ENCODE assay signal across 10 cellular contexts in the genomic region with DNA sequence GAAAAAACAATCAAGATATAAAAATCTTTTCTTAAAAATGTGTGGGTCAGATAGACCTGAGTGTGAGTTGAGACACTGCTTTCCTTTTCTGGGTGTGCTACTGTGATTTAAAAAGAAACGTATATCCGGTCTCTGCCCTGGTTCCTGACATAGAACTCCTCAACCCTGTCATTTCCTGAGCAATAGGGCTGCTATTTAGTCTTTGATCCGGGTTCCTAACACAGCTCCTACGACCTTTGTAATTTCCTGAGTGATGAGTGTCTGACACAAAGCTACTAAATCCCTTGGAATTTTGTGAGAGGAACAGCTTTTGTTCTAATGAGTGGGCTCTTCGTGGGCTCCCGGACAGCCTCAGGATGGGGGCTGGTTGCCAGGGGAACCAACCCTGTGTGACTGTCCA.
DNase-seq lines count a peak whose midpoint lies in the region; ATAC-seq and TF ChIP-seq lines count a peak whose summit lies in the region.
"Had no signal": no experiment of that assay in that cellular context is flagged by ENCODE, and none has a peak within 500 bp of the region (broad histone marks: within the 10 kb centered on the region; RNA-seq: fewer than 3 reads in every experiment).

No MANE protein-coding gene starts in this region.

- H3K4me3 ChIP-seq in Jurkat, Clone E6-1 (ENCODE audit: low read length): no peak overlapping the region
- H3K4me3 ChIP-seq in mesenchymal stem cell (ENCODE audit: insufficient read depth in 1 of 2, low read depth in 1 of 2, low read length in 2 of 2): no peak overlapping the region
- H3K4me3 ChIP-seq in stomach: no peak overlapping the region
- H3K4me3 ChIP-seq: coronary artery had no signal

- H3K9ac ChIP-seq in mesenchymal stem cell (ENCODE audit: low read length): no peak overlapping the region

- H2BK12ac ChIP-seq in mesenchymal stem cell (ENCODE audit: low read length in 2 of 2): no peak overlapping the region

- H3K18ac ChIP-seq in mesenchymal stem cell (ENCODE audit: low read depth in 1 of 2, low read length in 2 of 2): no peak overlapping the region

- DNase-seq in DMS53 treated with DMSO at 0.1 percent for 48 hours (lab: John Stamatoyannopoulos, UW; ENCODE audit: unreplicated experiment): peak; percentile 0
- peak; percentile 67 for DNase-seq in Jurkat, Clone E6-1 (ENCODE audit: low read depth, low spot score)
- DNase-seq in dermis blood vessel endothelial cell: peak; percentile 92
- DNase-seq in mesenchymal stem cell: peak; percentile 2
- DNase-seq in stomach: no peak
- DNase-seq in NCI-H510A treated with DMSO at 0.1 percent for 48 hours (lab: John Stamatoyannopoulos, UW): no peak
- no peak for DNase-seq in HuH-7 (ENCODE audit: low spot score)
- DNase-seq: NCI-H2171 had no signal

- H3K4me1 ChIP-seq in mesenchymal stem cell (ENCODE audit: control insufficient read depth, insufficient read depth, low read depth, low read length) (no peaks in the 10 kb centered on the region), stomach (peaks cover 0 to 5% (median 0%) of the 10 kb centered on the region in 4 donors)

- no peak overlapping the region for H2BK5ac ChIP-seq in mesenchymal stem cell (ENCODE audit: low read depth, low read length, poor library complexity, severe bottlenecking)

- no peak overlapping the region for H2BK15ac ChIP-seq in mesenchymal stem cell (ENCODE audit: low read depth, poor library complexity, severe bottlenecking)

- H3K36me3 ChIP-seq in mesenchymal stem cell (ENCODE audit: control insufficient read depth in 1 of 2, insufficient read depth in 2 of 2, low read depth in 1 of 2, low read length in 2 of 2) (peaks cover 5 to 8% of the 10 kb centered on the region in 2 experiments), stomach (peaks cover 0 to 21% (median 17%) of the 10 kb centered on the region in 4 donors)

- H3K23ac ChIP-seq in mesenchymal stem cell (ENCODE audit: low read length in 2 of 2): no peak overlapping the region

- no peak overlapping the region for H3K4me2 ChIP-seq in mesenchymal stem cell (ENCODE audit: low read length, poor library complexity, severe bottlenecking)

- H2AFZ ChIP-seq in mesenchymal stem cell (ENCODE audit: low read depth, low read length): no peak overlapping the region

- WGBS in mesenchymal stem cell: 23% methylated on average over 6 of the region's 6 CpGs
- WGBS in stomach, 5 donors: 19 to 35% (median 33%) methylated on average over 6 of the region's 6 CpGs

- no peak overlapping the region for H4K8ac ChIP-seq in mesenchymal stem cell (ENCODE audit: low read length)

- H2BK120ac ChIP-seq in mesenchymal stem cell (ENCODE audit: low read depth, low read length): no peak overlapping the region

- H3K9me3 ChIP-seq in mesenchymal stem cell (ENCODE audit: control insufficient read depth, low read length) (no peaks in the 10 kb centered on the region), stomach (no peaks in the 10 kb centered on the region)

- no peak overlapping the region for H2AK5ac ChIP-seq in mesenchymal stem cell (ENCODE audit: low read length, severe bottlenecking)

- no peak for ATAC-seq in GM18520 (IDR thresholded peaks at IDR 0.05; ENCODE audit: unreplicated experiment)

- TF ChIP-seq POLR2A in stomach (IDR thresholded peaks at IDR 0.05): no peak

- no peaks in the 10 kb centered on the region for H3K27me3 ChIP-seq in mesenchymal stem cell (ENCODE audit: control insufficient read depth in 1 of 2, insufficient read depth in 1 of 2, low read length in 2 of 2)
- H3K27me3 ChIP-seq in stomach: no peaks in the 10 kb centered on the region

- no peak for TF ChIP-seq EP300 in stomach (IDR thresholded peaks at IDR 0.05)

- H3K27ac ChIP-seq in mesenchymal stem cell (ENCODE audit: low read length, poor library complexity, severe bottlenecking) (no peak overlapping the region), stomach (peak overlapping the region in 2 of 5 donors; percentile 38 to 43)

- H3K14ac ChIP-seq in mesenchymal stem cell (ENCODE audit: low read length in 2 of 2): no peak overlapping the region

- intact Hi-C loops in stomach (cut with DNase I; ENCODE audit: low total_unique reads): loop anchor here (5.0 kb wide), 1 partner anchor 161 kb away; no protein-coding TSS in a partner anchor

- no peak overlapping the region for H3K4ac ChIP-seq in mesenchymal stem cell (ENCODE audit: low read depth in 1 of 2, low read length in 2 of 2)

- no peaks in the 10 kb centered on the region for H3K79me1 ChIP-seq in mesenchymal stem cell (replicated peaks; ENCODE audit: low read length, poor library complexity, severe bottlenecking)

- no peak overlapping the region for H4K91ac ChIP-seq in mesenchymal stem cell (ENCODE audit: low read length)

- TF ChIP-seq CTCF in stomach (IDR thresholded peaks at IDR 0.05): no peak

Comparison
In these comparisons a context has a peak if more than half of its experiments do, and no peak if none do; other contexts are left out.
1. DNase-seq: peak in DMS53 treated with DMSO at 0.1 percent for 48 hours (single experiment), Jurkat, Clone E6-1 (single experiment), dermis blood vessel endothelial cell (single experiment) and mesenchymal stem cell (single experiment); none in stomach (single experiment), NCI-H510A treated with DMSO at 0.1 percent for 48 hours (single experiment) and HuH-7 (single experiment).